1 cellular context compared by ENCODE assay signal in genomic region chr1:99600782-99601181, GRCh38.
A peak's percentile ranks its signal among the peaks of the same experiment; 100 is the strongest.
TF ChIP-seq lines count a peak whose summit lies in the region.

No MANE protein-coding gene starts in this region.

TF ChIP-seq in HepG2, 621 proteins besides CTCF, POLR2A, EP300 and RAD21 (continued from another document):
- TF ChIP-seq RFX3 (CRISPR knock-in tag; IDR thresholded peaks at IDR 0.05) (peak; percentile 68), ZNF281 (CRISPR knock-in tag; IDR thresholded peaks at IDR 0.05; ENCODE audit: borderline replicate concordance) (no peak), ZNF225 (CRISPR knock-in tag; IDR thresholded peaks at IDR 0.05) (no peak), ZBTB2 (CRISPR knock-in tag; IDR thresholded peaks at IDR 0.05; ENCODE audit: low read depth) (no peak), HDAC1 (CRISPR knock-in tag; IDR thresholded peaks at IDR 0.05) (no peak), GRHL1 (CRISPR knock-in tag; conservative IDR thresholded peaks at IDR 0.05) (no peak), ARID5B (CRISPR knock-in tag; IDR thresholded peaks at IDR 0.05) (peak; percentile 24; the same call in 1 of the 2 replicates), HNRNPH1 (optimal IDR thresholded peaks at IDR 0.05; ENCODE audit: low read depth, low read length) (no peak), SOX13 (IDR thresholded peaks at IDR 0.05) (no peak), SOX13 (CRISPR knock-in tag; conservative IDR thresholded peaks at IDR 0.05 in 1 of 2, IDR thresholded peaks at IDR 0.05 in 1 of 2) (peak in 1 of 2 experiments; percentile 64; a peak in 2 of 4 replicates), ZNF510 (CRISPR knock-in tag; IDR thresholded peaks at IDR 0.05; ENCODE audit: low read depth) (no peak), RARG (CRISPR knock-in tag; IDR thresholded peaks at IDR 0.05; ENCODE audit: low read depth) (no peak), SOX6 (IDR thresholded peaks at IDR 0.05) (no peak), SOX6 (CRISPR knock-in tag; IDR thresholded peaks at IDR 0.05) (0 out of 2 replicates have a peak, but pooled peaks have one; percentile 18), ZNF496 (CRISPR knock-in tag; IDR thresholded peaks at IDR 0.05; ENCODE audit: insufficient replicate concordance) (no peak), EZH2 (conservative IDR thresholded peaks at IDR 0.05; ENCODE audit: low read depth, low read length) (no peak), ZNF44 (CRISPR knock-in tag; IDR thresholded peaks at IDR 0.05) (no peak), ZNF740 (CRISPR knock-in tag; IDR thresholded peaks at IDR 0.05) (no peak), RFX1 (IDR thresholded peaks at IDR 0.05) (peak; percentile 70), RFXAP (CRISPR knock-in tag; IDR thresholded peaks at IDR 0.05; ENCODE audit: borderline replicate concordance) (no peak), ERF (CRISPR knock-in tag; IDR thresholded peaks at IDR 0.05) (no peak)
TF ChIP-seq in HepG2: peak in this region for 5.
